ENCODE assay signal across 8 cellular contexts in the genomic region with DNA sequence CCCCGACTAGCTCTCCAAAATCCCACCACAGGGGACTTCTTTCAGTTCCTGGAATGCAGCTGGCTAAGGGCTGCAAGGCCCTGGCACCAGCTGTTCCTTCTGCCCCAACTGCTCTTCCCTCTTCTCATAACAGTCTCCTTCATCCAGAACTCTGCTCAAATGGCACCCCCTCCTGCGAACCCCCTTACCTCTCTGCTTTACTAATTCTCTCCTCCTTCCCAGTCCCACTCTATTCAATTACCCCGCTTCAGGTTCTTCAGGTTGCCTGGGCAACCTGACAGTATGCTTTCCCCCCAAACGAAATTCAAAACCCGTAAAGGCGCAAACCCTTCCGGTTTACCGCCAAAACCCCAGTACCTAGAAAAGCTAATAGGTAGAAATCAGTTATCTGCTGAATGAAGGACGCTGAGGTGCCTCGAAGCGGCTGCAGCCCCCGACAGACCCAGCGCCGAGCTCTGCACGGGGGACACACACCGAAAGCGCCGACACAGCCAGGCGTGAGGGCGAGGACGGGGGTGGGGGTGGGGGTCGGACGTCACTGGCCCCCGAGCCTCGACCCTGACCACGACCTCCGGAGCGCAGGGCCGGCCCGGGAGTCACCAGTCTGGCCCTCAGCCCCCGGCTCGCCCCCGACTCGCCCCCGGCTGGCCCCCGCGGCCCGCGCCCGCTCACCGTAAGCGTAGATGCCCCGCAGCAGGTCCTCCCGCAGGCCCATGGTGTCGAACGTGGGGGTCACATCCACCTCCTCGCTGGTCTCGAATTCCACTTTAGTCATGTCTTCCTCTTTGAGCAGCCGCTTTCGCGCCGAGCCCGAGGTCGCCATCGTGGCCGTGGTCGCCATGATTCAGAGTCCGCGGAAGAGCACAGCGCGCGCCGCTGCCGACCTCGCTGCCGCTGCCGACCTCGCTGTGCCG. TPM values are rescaled to one million over a fixed set of nuclear protein-coding genes. Genes with fewer than 3 reads are reported as not detected.
DNase-seq lines count a peak whose midpoint lies in the region; ATAC-seq and TF ChIP-seq lines count a peak whose summit lies in the region.

No MANE protein-coding gene starts in this region.

- H3K27me3 ChIP-seq in Loucy (ENCODE audit: insufficient read depth, low read length, poor library complexity, severe bottlenecking) (no peaks in the 10 kb centered on the region), neutrophil (no peaks in the 10 kb centered on the region)

- no peaks in the 10 kb centered on the region for H3F3A ChIP-seq in Loucy (ENCODE audit: low read depth)

- H3K9ac ChIP-seq in Loucy (ENCODE audit: low read depth, low read length, poor library complexity, severe bottlenecking) = peak overlapping the region; percentile 93

- H3K9me3 Mint-ChIP-seq in activated CD8-positive, alpha-beta T cell treated with anti-CD3 and anti-CD28 coated beads, Interleukin-2, amount 10 ng/mL, durations not matched to agents 7 days and 5 days (ENCODE audit: insufficient read depth) = peaks cover 6% of the 10 kb centered on the region

- no peak for TF ChIP-seq CTCF in Loucy (conservative IDR thresholded peaks at IDR 0.05; ENCODE audit: low read length)
- no peak for TF ChIP-seq CTCF in fibroblast of villous mesenchyme (IDR thresholded peaks at IDR 0.05; ENCODE audit: insufficient read depth, low read depth, low read length)
- TF ChIP-seq CTCF in neutrophil (IDR thresholded peaks at IDR 0.05) = no peak

- H3K79me2 ChIP-seq in Loucy (ENCODE audit: insufficient read depth, low read length) = peaks cover 70% of the 10 kb centered on the region

- POLR2A ChIA-PET in activated CD8-positive, alpha-beta T cell treated with anti-CD3 and anti-CD28 coated beads, Interleukin-2, amount 10 ng/mL, durations not matched to agents 7 days and 5 days (lab: Charles Lee) = interaction anchor here (0.6 to 1.8 kb wide), 11 partner anchors 12 to 849 kb away, joined by 3 to 11 read pairs (median 3); a partner anchor contains a TSS

- H4K20me1 ChIP-seq in Loucy (ENCODE audit: insufficient read depth, low read length, poor library complexity, severe bottlenecking) = peaks cover 50% of the 10 kb centered on the region

- no peaks in the 10 kb centered on the region for H3K9me2 ChIP-seq in Loucy (replicated peaks; ENCODE audit: low read depth, low read length)

- DNase-seq in DMS79 treated with DMSO at 0.1 percent for 48 hours (lab: John Stamatoyannopoulos, UW) (peak; percentile 1), DMS79 (lab: John Stamatoyannopoulos, UW) (no peak), fibroblast of villous mesenchyme (ENCODE audit: low read depth) (peak; percentile 43)
- peak; percentile 60 for DNase-seq in activated CD8-positive, alpha-beta T cell treated with anti-CD3 and anti-CD28 coated beads, Interleukin-2, amount 10 ng/mL, durations not matched to agents 7 days and 5 days

- H3K36me3 ChIP-seq in Loucy (ENCODE audit: insufficient read depth, low read length) (peaks cover 29% of the 10 kb centered on the region), neutrophil (peaks cover 28% of the 10 kb centered on the region)

- H3K4me1 ChIP-seq in Loucy (ENCODE audit: insufficient read depth, low read length, poor library complexity, severe bottlenecking) (peaks cover 46% of the 10 kb centered on the region), neutrophil (ENCODE audit: control insufficient read depth in 1 of 2, insufficient read depth in 1 of 2, low read depth in 1 of 2, low read length in 1 of 2) (peaks cover 33 to 46% of the 10 kb centered on the region in 2 experiments)

- H3K4me3 Mint-ChIP-seq in activated CD8-positive, alpha-beta T cell treated with anti-CD3 and anti-CD28 coated beads, Interleukin-2, amount 10 ng/mL, durations not matched to agents 7 days and 5 days = peak overlapping the region; percentile 91

- H3K4me3 ChIP-seq in Loucy (ENCODE audit: low read length, poor library complexity, severe bottlenecking) = peak overlapping the region; percentile 89
- H3K4me3 ChIP-seq in fibroblast of villous mesenchyme (ENCODE audit: low read depth, low read length) = peak overlapping the region; percentile 89
- H3K4me3 ChIP-seq in neutrophil (ENCODE audit: low read depth in 1 of 2, low read length in 1 of 2) = peak overlapping the region; percentile 70 to 85

- peaks cover 54% of the 10 kb centered on the region for H3K36me3 Mint-ChIP-seq in activated CD8-positive, alpha-beta T cell treated with anti-CD3 and anti-CD28 coated beads, Interleukin-2, amount 10 ng/mL, durations not matched to agents 7 days and 5 days (ENCODE audit: low read depth)

- peak overlapping the region; percentile 90 for H3K27ac ChIP-seq in neutrophil

- H2AFZ ChIP-seq in Loucy (ENCODE audit: low read length) = peak overlapping the region; percentile 62; the same call in 1 of the 2 replicates

- H3K4me2 ChIP-seq in Loucy (ENCODE audit: low read depth, low read length, poor library complexity, severe bottlenecking) = peak overlapping the region; percentile 90

- peak; percentile 1 for ATAC-seq in GM21786 (IDR thresholded peaks at IDR 0.05; ENCODE audit: unreplicated experiment)
- ATAC-seq in activated CD8-positive, alpha-beta T cell treated with anti-CD3 and anti-CD28 coated beads, Interleukin-2, amount 10 ng/mL, durations not matched to agents 7 days and 5 days = peak; percentile 27
- ATAC-seq in GM18858 (IDR thresholded peaks at IDR 0.05; ENCODE audit: unreplicated experiment) = no peak

- peaks cover 35% of the 10 kb centered on the region for H3K4me1 Mint-ChIP-seq in activated CD8-positive, alpha-beta T cell treated with anti-CD3 and anti-CD28 coated beads, Interleukin-2, amount 10 ng/mL, durations not matched to agents 7 days and 5 days (ENCODE audit: low read depth)

- CTCF ChIA-PET in activated CD8-positive, alpha-beta T cell treated with anti-CD3 and anti-CD28 coated beads, Interleukin-2, amount 10 ng/mL, durations not matched to agents 7 days and 5 days (lab: Charles Lee) = interaction anchor here (0.8 to 7.9 kb wide), 8 partner anchors 8 to 119 kb away, joined by 3 to 51 read pairs (median 4); a partner anchor contains a TSS

- peak overlapping the region; percentile 97 for H3K27ac Mint-ChIP-seq in activated CD8-positive, alpha-beta T cell treated with anti-CD3 and anti-CD28 coated beads, Interleukin-2, amount 10 ng/mL, durations not matched to agents 7 days and 5 days

- no peaks in the 10 kb centered on the region for H3K27me3 Mint-ChIP-seq in activated CD8-positive, alpha-beta T cell treated with anti-CD3 and anti-CD28 coated beads, Interleukin-2, amount 10 ng/mL, durations not matched to agents 7 days and 5 days (ENCODE audit: low read depth)

- no peaks in the 10 kb centered on the region for H3K9me3 ChIP-seq in Loucy (ENCODE audit: insufficient read depth, low read depth, low read length)
- no peaks in the 10 kb centered on the region for H3K9me3 ChIP-seq in neutrophil

RNA-seq across cellular contexts. Expression of a gene that starts 0.6 kb away (rescaled TPM):
- total RNA-seq in activated CD8-positive, alpha-beta T cell treated with anti-CD3 and anti-CD28 coated beads, Interleukin-2, amount 10 ng/mL, durations not matched to agents 7 days and 5 days = 100 to 1,000 TPM; 181 to 183 TPM
- 73.8 and 84.6 TPM in 2 replicates for total RNA-seq in fibroblast of villous mesenchyme

RNA-seq across cellular contexts. Expression of a gene that starts 23.5 kb away (rescaled TPM):
- total RNA-seq in activated CD8-positive, alpha-beta T cell treated with anti-CD3 and anti-CD28 coated beads, Interleukin-2, amount 10 ng/mL, durations not matched to agents 7 days and 5 days = not detected
- total RNA-seq in fibroblast of villous mesenchyme = under 0.01 TPM in 1 of 2 replicates, not detected in the other

RNA-seq across cellular contexts. Expression of a gene that starts 45.0 kb away (rescaled TPM):
- total RNA-seq in activated CD8-positive, alpha-beta T cell treated with anti-CD3 and anti-CD28 coated beads, Interleukin-2, amount 10 ng/mL, durations not matched to agents 7 days and 5 days = 10 to 100 TPM; 18.1 to 22.3 TPM
- 15.1 and 24.5 TPM in 2 replicates for total RNA-seq in fibroblast of villous mesenchyme
